ENCODE assay signal across 11 cellular contexts in genomic region chr6:107666084-107666981, GRCh38.
DNase-seq lines count a peak whose midpoint lies in the region; ATAC-seq and TF ChIP-seq lines count a peak whose summit lies in the region.
"Had no signal": no experiment of that assay in that cellular context is flagged by ENCODE, and none has a peak within 500 bp of the region (broad histone marks: within the 10 kb centered on the region; RNA-seq: fewer than 3 reads in every experiment).

No MANE protein-coding gene starts in this region.

- TF ChIP-seq CTCF in HEK293 (tag by site-specific recombination; IDR thresholded peaks at IDR 0.05) (no peak), endodermal cell (conservative IDR thresholded peaks at IDR 0.05) (no peak), progenitor cell of endocrine pancreas (IDR thresholded peaks at IDR 0.05; ENCODE audit: unreplicated experiment) (no peak)

- H3K4me3 ChIP-seq in HEK293 (ENCODE audit: low read depth, low read length) (no peak overlapping the region), endodermal cell (ENCODE audit: low read length) (no peak overlapping the region)

- H3K4me1 ChIP-seq in HEK293 (ENCODE audit: control insufficient read depth, insufficient read depth, low read length) (peaks cover 35% of the 10 kb centered on the region), endodermal cell (ENCODE audit: control insufficient read depth, insufficient read depth, low read length) (no peaks in the 10 kb centered on the region)

- 74 to 78% methylated on average over 15 of the region's 15 CpGs for WGBS in endodermal cell (ENCODE audit: insufficient coverage in 1 of 2, insufficient read length in 1 of 2), 2 experiments

- DNase-seq in NCI-H524 (lab: John Stamatoyannopoulos, UW), result peak; percentile 62 to 82
- DNase-seq in endodermal cell, result no peak
- no peak for DNase-seq in progenitor cell of endocrine pancreas (ENCODE audit: low spot score, unreplicated experiment)
- no peak for DNase-seq in amniotic stem cell (lab: John Stamatoyannopoulos, UW)
- DNase-seq in NCI-H1048 (lab: John Stamatoyannopoulos, UW), result no peak
- DNase-seq in NCI-H774 (lab: John Stamatoyannopoulos, UW), result no peak
- DNase-seq: activated CD4-positive, alpha-beta T cell treated with anti-CD3 and anti-CD28 coated beads, Interleukin-2, amount 10 ng/mL, durations not matched to agents 24 days and 14 days; GF-D8; hippocampal formation had no signal

- H3K9me3 Mint-ChIP-seq in endodermal cell (no peaks in the 10 kb centered on the region), progenitor cell of endocrine pancreas (ENCODE audit: low read depth) (no peaks in the 10 kb centered on the region)
- H3K9me3 Mint-ChIP-seq: activated CD4-positive, alpha-beta T cell treated with anti-CD3 and anti-CD28 coated beads, Interleukin-2, amount 10 ng/mL, durations not matched to agents 24 days and 14 days had no signal

- peaks cover 20% of the 10 kb centered on the region for H3K4me1 Mint-ChIP-seq in endodermal cell
- peaks cover 56% of the 10 kb centered on the region for H3K4me1 Mint-ChIP-seq in progenitor cell of endocrine pancreas (ENCODE audit: low read depth)

- H3K27ac Mint-ChIP-seq in endodermal cell (no peak overlapping the region), progenitor cell of endocrine pancreas (peak overlapping the region; percentile 97)
- H3K27ac Mint-ChIP-seq: activated CD4-positive, alpha-beta T cell treated with anti-CD3 and anti-CD28 coated beads, Interleukin-2, amount 10 ng/mL, durations not matched to agents 24 days and 14 days had no signal

- H3K4me3 Mint-ChIP-seq in endodermal cell (no peak overlapping the region), progenitor cell of endocrine pancreas (ENCODE audit: low read depth) (peak overlapping the region; percentile 1)
- H3K4me3 Mint-ChIP-seq: activated CD4-positive, alpha-beta T cell treated with anti-CD3 and anti-CD28 coated beads, Interleukin-2, amount 10 ng/mL, durations not matched to agents 24 days and 14 days had no signal

- no peak for ATAC-seq in HG02588 (IDR thresholded peaks at IDR 0.05; ENCODE audit: unreplicated experiment)

- peak overlapping the region; percentile 94 for H3K27ac ChIP-seq in HEK293 (ENCODE audit: extremely low read depth, low read depth, low read length)
- H3K27ac ChIP-seq in endodermal cell (ENCODE audit: low read depth, low read length), result peak overlapping the region; percentile 59

- H3K36me3 Mint-ChIP-seq in endodermal cell (ENCODE audit: low read depth) (no peaks in the 10 kb centered on the region), progenitor cell of endocrine pancreas (ENCODE audit: insufficient read depth) (no peaks in the 10 kb centered on the region)

- H3K9ac ChIP-seq in endodermal cell (ENCODE audit: extremely low read depth, low read length, poor library complexity, severe bottlenecking), result no peak overlapping the region

- H3K27me3 Mint-ChIP-seq in endodermal cell (ENCODE audit: insufficient read depth) (peaks cover 16% of the 10 kb centered on the region), progenitor cell of endocrine pancreas (no peaks in the 10 kb centered on the region)

- POLR2A ChIA-PET in HEK293 (lab: Yijun Ruan, JAX), result interaction anchor here (0.6 to 1.7 kb wide), 6 partner anchors 8 to 292 kb away, joined by 3 to 11 read pairs (median 3); partner anchors contain the start of genes PDSS2, SEC63 and SOBP

- H3K36me3 ChIP-seq in HEK293 (ENCODE audit: control insufficient read depth in 2 of 2, insufficient read depth in 1 of 2, low read length in 2 of 2), result no peaks in the 10 kb centered on the region
- H3K36me3 ChIP-seq in endodermal cell (ENCODE audit: control insufficient read depth, insufficient read depth, low read length), result no peaks in the 10 kb centered on the region

- no peaks in the 10 kb centered on the region for H3K27me3 ChIP-seq in endodermal cell (ENCODE audit: control insufficient read depth, insufficient read depth, low read length, poor library complexity, severe bottlenecking)

- CTCF ChIA-PET in HEK293 (lab: Yijun Ruan, JAX), result interaction anchor here (0.6 to 2.1 kb wide), 9 partner anchors 8 to 1217 kb away, joined by 3 to 14 read pairs (median 5); no protein-coding TSS in a partner anchor

- H3K9me3 ChIP-seq in HEK293 (ENCODE audit: control insufficient read depth, insufficient read depth, low read depth, low read length) (no peaks in the 10 kb centered on the region), endodermal cell (ENCODE audit: control insufficient read depth, low read length) (no peaks in the 10 kb centered on the region)

TF ChIP-seq in HEK293, 187 proteins besides CTCF, POLR2A, EP300 and RAD21 (continues in another document):
- TF ChIP-seq TSHZ1 (tag by site-specific recombination; IDR thresholded peaks at IDR 0.05; ENCODE audit: borderline replicate concordance) (peak; percentile 81), ZBTB21 (tag by site-specific recombination; IDR thresholded peaks at IDR 0.05) (peak; percentile 13; the same call in 1 of the 2 replicates), ZBTB8A (tag by site-specific recombination; IDR thresholded peaks at IDR 0.05) (peak; percentile 32; the same call in 1 of the 2 replicates), ZSCAN30 (tag by site-specific recombination; IDR thresholded peaks at IDR 0.05) (peak; percentile 77; the same call in 1 of the 2 replicates), BCL11B (tag by site-specific recombination; IDR thresholded peaks at IDR 0.05; ENCODE audit: low read depth) (no peak), REST (tag by site-specific recombination; IDR thresholded peaks at IDR 0.05) (no peak), GFI1B (tag by site-specific recombination; IDR thresholded peaks at IDR 0.05) (peak; percentile 99), ZFP69B (tag by site-specific recombination; IDR thresholded peaks at IDR 0.05) (no peak), ZNF580 (tag by site-specific recombination; IDR thresholded peaks at IDR 0.05) (0 out of 2 replicates have a peak, but pooled peaks have one; percentile 26), PBX3 (CRISPR knock-in tag; IDR thresholded peaks at IDR 0.05) (no peak)

Comparison
In these comparisons a context has a peak if more than half of its experiments do, and no peak if none do; other contexts are left out.
1. DNase-seq: peak in NCI-H524 (2 of 2); none in endodermal cell (single experiment), progenitor cell of endocrine pancreas (single experiment), amniotic stem cell (single experiment), NCI-H1048 (single experiment) and NCI-H774 (single experiment).